In the genomic region with DNA sequence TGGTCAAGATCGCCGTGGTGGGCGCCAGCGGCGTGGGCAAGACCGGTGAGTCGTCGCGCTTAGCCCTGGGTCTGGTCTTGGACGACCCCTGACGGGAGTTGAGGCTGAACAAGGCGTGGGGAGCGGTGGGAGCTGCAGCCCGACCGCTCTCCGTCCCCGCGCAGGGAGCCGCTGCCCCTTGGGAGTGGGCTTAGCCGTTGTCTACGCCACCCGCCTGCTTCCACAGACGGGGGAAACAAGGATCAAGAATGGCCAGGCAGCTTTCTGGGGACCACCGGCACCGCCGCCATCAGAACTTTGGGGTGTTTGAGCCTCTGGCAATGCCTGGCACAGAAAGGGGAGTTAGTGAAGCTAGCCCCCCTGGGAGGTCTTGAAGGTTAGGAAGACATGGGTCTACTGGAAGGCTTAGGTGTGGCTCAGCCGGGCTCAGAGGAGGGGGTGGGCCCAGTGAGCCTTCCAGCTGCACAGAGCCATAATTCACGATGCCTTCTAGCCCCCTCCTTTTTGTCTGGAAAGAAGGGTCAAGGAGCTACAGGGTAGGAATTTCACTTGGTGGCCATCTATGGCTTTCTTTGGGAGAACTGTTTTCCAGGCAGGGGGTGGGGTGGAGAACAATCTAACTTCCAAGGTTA, we compare ENCODE assay signal across 8 cellular contexts. TPM values are rescaled to one million over a fixed set of nuclear protein-coding genes. Genes with fewer than 3 reads are reported as not detected.
DNase-seq lines count a peak whose midpoint lies in the region; ATAC-seq lines count a peak whose summit lies in the region.

No MANE protein-coding gene starts in this region.

- CTCF ChIA-PET in activated CD8-positive, alpha-beta T cell treated with anti-CD3 and anti-CD28 coated beads, Interleukin-2, amount 10 ng/mL, durations not matched to agents 7 days and 5 days (lab: Charles Lee), result no interaction called here

- H3K36me3 ChIP-seq in iPS-20b (ENCODE audit: insufficient read depth, low read depth, low read length) (peaks cover 47% of the 10 kb centered on the region), stomach smooth muscle (ENCODE audit: control insufficient read depth in 2 of 2, insufficient read depth in 2 of 2, low read length in 2 of 2) (peaks cover 0 to 4% of the 10 kb centered on the region in 2 donors)

- DNase-seq in NCI-H146 (lab: John Stamatoyannopoulos, UW), result peak; percentile 38
- no peak for DNase-seq in NCI-H146 treated with DMSO at 0.1 percent for 48 hours (lab: John Stamatoyannopoulos, UW; ENCODE audit: unreplicated experiment)
- DNase-seq in activated CD8-positive, alpha-beta T cell treated with anti-CD3 and anti-CD28 coated beads, Interleukin-2, amount 10 ng/mL, durations not matched to agents 7 days and 5 days, result no peak
- DNase-seq in stimulated activated CD8-positive, alpha-beta memory T cell treated with anti-CD3 and anti-CD28 coated beads, Interleukin-4, amount 100 ng/mL, for 48 hours, result no peak
- no peak for DNase-seq in putamen (ENCODE audit: low spot score)

- peaks cover 6% of the 10 kb centered on the region for H3K4me1 Mint-ChIP-seq in activated CD8-positive, alpha-beta T cell treated with anti-CD3 and anti-CD28 coated beads, Interleukin-2, amount 10 ng/mL, durations not matched to agents 7 days and 5 days (ENCODE audit: low read depth)

- H3K27me3 ChIP-seq in iPS-20b (ENCODE audit: insufficient read depth, low read length) (peaks cover 10% of the 10 kb centered on the region), stomach smooth muscle (ENCODE audit: control insufficient read depth in 1 of 2, insufficient read depth in 2 of 2, low read length in 2 of 2) (peaks cover 0 to 13% of the 10 kb centered on the region in 2 donors)

- POLR2A ChIA-PET in activated CD8-positive, alpha-beta T cell treated with anti-CD3 and anti-CD28 coated beads, Interleukin-2, amount 10 ng/mL, durations not matched to agents 7 days and 5 days (lab: Charles Lee), result no interaction called here

- H3K27ac Mint-ChIP-seq in activated CD8-positive, alpha-beta T cell treated with anti-CD3 and anti-CD28 coated beads, Interleukin-2, amount 10 ng/mL, durations not matched to agents 7 days and 5 days, result no peak overlapping the region

- H3K4me1 ChIP-seq in iPS-20b (ENCODE audit: insufficient read depth, low read length) (peaks cover 24% of the 10 kb centered on the region; the same call in 1 of the 2 replicates), stomach smooth muscle (ENCODE audit: control insufficient read depth, insufficient read depth, low read length) (peaks cover 26% of the 10 kb centered on the region)

- peaks cover 37% of the 10 kb centered on the region for H3K27me3 Mint-ChIP-seq in activated CD8-positive, alpha-beta T cell treated with anti-CD3 and anti-CD28 coated beads, Interleukin-2, amount 10 ng/mL, durations not matched to agents 7 days and 5 days (ENCODE audit: low read depth)

- ATAC-seq in activated CD8-positive, alpha-beta T cell treated with anti-CD3 and anti-CD28 coated beads, Interleukin-2, amount 10 ng/mL, durations not matched to agents 7 days and 5 days, result no peak
- ATAC-seq in HG03354 (IDR thresholded peaks at IDR 0.05; ENCODE audit: poor library complexity, severe bottlenecking, unreplicated experiment), result no peak

- H3K9me3 Mint-ChIP-seq in activated CD8-positive, alpha-beta T cell treated with anti-CD3 and anti-CD28 coated beads, Interleukin-2, amount 10 ng/mL, durations not matched to agents 7 days and 5 days (ENCODE audit: insufficient read depth), result peaks cover 4% of the 10 kb centered on the region

- H3K9me3 ChIP-seq in iPS-20b (ENCODE audit: insufficient read depth, low read depth, low read length), result peaks cover 11% of the 10 kb centered on the region; the same call in 1 of the 2 replicates
- H3K9me3 ChIP-seq in stomach smooth muscle (ENCODE audit: control insufficient read depth in 2 of 2, low read length in 2 of 2), result peaks cover 0 to 4% of the 10 kb centered on the region in 2 donors

- H3K36me3 Mint-ChIP-seq in activated CD8-positive, alpha-beta T cell treated with anti-CD3 and anti-CD28 coated beads, Interleukin-2, amount 10 ng/mL, durations not matched to agents 7 days and 5 days (ENCODE audit: low read depth), result no peaks in the 10 kb centered on the region

- no peak overlapping the region for H3K27ac ChIP-seq in iPS-20b (ENCODE audit: low read length)
- H3K27ac ChIP-seq in stomach smooth muscle (ENCODE audit: low read length), result peak overlapping the region; percentile 49

- H3K4me3 ChIP-seq in iPS-20b (ENCODE audit: low read length) (peak overlapping the region; percentile 94), stomach smooth muscle (ENCODE audit: low read length in 2 of 2) (peak overlapping the region; percentile 58 to 79)

- H3K4me3 Mint-ChIP-seq in activated CD8-positive, alpha-beta T cell treated with anti-CD3 and anti-CD28 coated beads, Interleukin-2, amount 10 ng/mL, durations not matched to agents 7 days and 5 days, result peak overlapping the region; percentile 74

- H3K9ac ChIP-seq in iPS-20b (ENCODE audit: low read depth, low read length) (peak overlapping the region; percentile 90), stomach smooth muscle (ENCODE audit: low read length in 2 of 2) (peak overlapping the region in 1 of 2 donors; percentile 36)

RNA-seq across cellular contexts. Expression of a gene that starts 0.6 kb away (rescaled TPM):
- total RNA-seq in activated CD8-positive, alpha-beta T cell treated with anti-CD3 and anti-CD28 coated beads, Interleukin-2, amount 10 ng/mL, durations not matched to agents 7 days and 5 days, result under 1 TPM in 1 of 2 experiments, not detected in 1; 0.13 TPM
